8 cellular contexts compared by ENCODE assay signal in genomic region chr15:58748787-58749531, GRCh38. TPM values are rescaled to one million over a fixed set of nuclear protein-coding genes. Genes with fewer than 3 reads are reported as not detected.
A peak's percentile ranks its signal among the peaks of the same experiment; 100 is the strongest.
DNase-seq lines count a peak whose midpoint lies in the region; ATAC-seq and TF ChIP-seq lines count a peak whose summit lies in the region.

No MANE protein-coding gene starts in this region.

- H3K9me3 Mint-ChIP-seq in GM23338 = peaks cover 3% of the 10 kb centered on the region; the same call in 1 of the 3 replicates

- H3K36me3 Mint-ChIP-seq in GM23338 (ENCODE audit: low read depth) = peaks cover 4% of the 10 kb centered on the region; the same call in 2 of the 3 replicates

- peaks cover 27% of the 10 kb centered on the region for H4K20me1 ChIP-seq in GM23338 (replicated peaks; ENCODE audit: insufficient read depth)

- H3K4me3 ChIP-seq in GM12865 (ENCODE audit: low read depth, low read length) = peak overlapping the region; percentile 90
- H3K4me3 ChIP-seq in GM23338 = peak overlapping the region; percentile 89

- ATAC-seq in GM23338 = peak; percentile 64
- no peak for ATAC-seq in HG03378 (IDR thresholded peaks at IDR 0.05; ENCODE audit: unreplicated experiment)

- peaks cover 48% of the 10 kb centered on the region for H3K79me2 ChIP-seq in GM23338 (replicated peaks; ENCODE audit: insufficient read depth)

- H3K4me3 Mint-ChIP-seq in GM23338 = peak overlapping the region; percentile 98

- H3K4me1 Mint-ChIP-seq in GM23338 = peaks cover 36% of the 10 kb centered on the region

- H3K36me3 ChIP-seq in GM23338 (ENCODE audit: insufficient read depth) = no peaks in the 10 kb centered on the region

- no peaks in the 10 kb centered on the region for H3K27me3 ChIP-seq in GM23338 (ENCODE audit: insufficient read depth)

- no peaks in the 10 kb centered on the region for H3K9me2 ChIP-seq in GM23338 (ENCODE audit: insufficient read depth)

- DNase-seq in GM12865 (ENCODE audit: low read depth) (peak; percentile 58), GM23338 (ENCODE audit: low spot score) (peak; percentile 69), LoVo (ENCODE audit: low spot score) (peak; percentile 28), caudate nucleus (lab: John Stamatoyannopoulos, UW) (peak in 40 of 61 donors; percentile 10 to 77 (median 41)), kidney tubule cell (ENCODE audit: low spot score) (peak; percentile 28)
- peak; percentile 28 for DNase-seq in stimulated activated CD4-positive, alpha-beta T cell treated with anti-CD3 and anti-CD28 coated beads, Interleukin-2, amount 100 ng/mL, for 4 hours (ENCODE audit: low read depth)

- TF ChIP-seq CTCF in GM12865 (IDR thresholded peaks at IDR 0.05; ENCODE audit: insufficient read depth, low read depth, low read length, missing control alignments) (no peak), GM23338 (conservative IDR thresholded peaks at IDR 0.05; ENCODE audit: low read depth in 2 of 2) (no peak), VCaP (conservative IDR thresholded peaks at IDR 0.05) (no peak)

- peaks cover 29% of the 10 kb centered on the region for H3K4me1 ChIP-seq in GM23338 (ENCODE audit: insufficient read depth)

- peak overlapping the region; percentile 84 for H3K4me2 ChIP-seq in GM23338

- 0 out of 2 replicates have a peak overlapping the region, but pooled peaks have one; percentile 70 for H2AFZ ChIP-seq in GM23338

- H3K27me3 Mint-ChIP-seq in GM23338 (ENCODE audit: insufficient read depth, low read depth, poor library complexity) = peaks cover 7% of the 10 kb centered on the region

- H3K27ac ChIP-seq in GM23338 (ENCODE audit: low read depth) = peak overlapping the region; percentile 99
- peak overlapping the region; percentile 93 for H3K27ac ChIP-seq in VCaP
- H3K27ac ChIP-seq in caudate nucleus (ENCODE audit: low read depth, low read length) = peak overlapping the region; percentile 96

- H3K27ac Mint-ChIP-seq in GM23338 = peak overlapping the region; percentile 98

- 0 out of 2 replicates have a peak, but pooled peaks cover 3% of the 10 kb centered on the region for H3F3A ChIP-seq in GM23338 (replicated peaks; ENCODE audit: low read depth)

TF ChIP-seq in GM23338, 12 proteins besides CTCF, POLR2A, EP300 and RAD21:
- TF ChIP-seq POLR2AphosphoS5 (IDR thresholded peaks at IDR 0.05; ENCODE audit: low read depth) (peak; percentile 21; the same call in 1 of the 2 replicates), CREB1 (CRISPR knock-in tag; IDR thresholded peaks at IDR 0.05; ENCODE audit: low read depth) (no peak), NANOG (IDR thresholded peaks at IDR 0.05; ENCODE audit: borderline replicate concordance) (no peak)
TF ChIP-seq in GM23338: peak in this region for 1.

RNA-seq across cellular contexts. Expression of gene ADAM10, which starts 0.5 kb away (rescaled TPM):
- total RNA-seq in GM23338 (2014; rRNA removed; shearing (Covaris generic)) = 114 and 135 TPM in 2 replicates
- 19.5 and 25.0 TPM in 2 replicates for polyA plus RNA-seq in GM23338 (2016; fragmentation: Nextera tagmentation; extraction: Ambion mirVana)

RNA-seq across cellular contexts. Expression of gene MINDY2, which starts 22.1 kb away (rescaled TPM):
- total RNA-seq in GM23338 (2014; rRNA removed; shearing (Covaris generic)) = 36.3 and 40.3 TPM in 2 replicates
- polyA plus RNA-seq in GM23338 (2016; fragmentation: Nextera tagmentation; extraction: Ambion mirVana) = 34.0 and 47.9 TPM in 2 replicates
